ENCODE assay signal across 25 cellular contexts in genomic region chr2:120251077-120251476, GRCh38.
"Had no signal": no experiment of that assay in that cellular context is flagged by ENCODE, and none has a peak within 500 bp of the region (broad histone marks: within the 10 kb centered on the region; RNA-seq: fewer than 3 reads in every experiment).

No MANE protein-coding gene starts in this region.

- H3K9me3 Mint-ChIP-seq: immature natural killer cell; stimulated activated effector memory CD8-positive, alpha-beta T cell treated with anti-CD3 and anti-CD28 coated beads, Interleukin-12 subunit alpha, Interleukin-12 subunit beta, amount 100 ng/mL, for 72 hours; stimulated activated naive CD8-positive, alpha-beta T cell treated with anti-CD3 and anti-CD28 coated beads, Interleukin-15, Interleukin-2, amounts not matched to agents 100 ng/mL and 50 ng/mL, for 24 hours; type B pancreatic cell; WTC11 had no signal

- H3K9me3 ChIP-seq: gastrocnemius medialis, right lobe of liver, uterus had no signal

- DNase-seq: activated CD4-positive, alpha-beta T cell treated with anti-CD3 and anti-CD28 coated beads for 1 hour; activated CD8-positive, alpha-beta memory T cell treated with anti-CD3 and anti-CD28 coated beads, Interleukin-2, amount 10 ng/mL, durations not matched to agents 7 days and 5 days; activated CD8-positive, alpha-beta T cell treated with anti-CD3 and anti-CD28 coated beads, Interleukin-2, amount 10 ng/mL, durations not matched to agents 7 days and 5 days; activated naive CD4-positive, alpha-beta T cell treated with Interleukin-2 at 50 U/mL for 16 hours; activated T-cell treated with anti-CD3 and anti-CD28 coated beads, Interleukin-2, amount 50 U/mL, for 48 hours; anterior cingulate cortex; effector memory CD4-positive, alpha-beta T cell; gastrocnemius medialis; hypothalamus; immature natural killer cell; kidney; left colon; mammary epithelial cell; naive thymus-derived CD4-positive, alpha-beta T cell; posterior cingulate gyrus; right lobe of liver; stimulated activated CD4-positive, alpha-beta T cell treated with anti-CD3 and anti-CD28 coated beads, Interleukin-4, amount 100 ng/mL, for 24 hours; T-helper 9 cell; uterus had no signal

- FAIRE-seq: bronchial epithelial cell, colon, kidney had no signal

- H3K4me1 ChIP-seq: right lobe of liver, uterus had no signal

- H3K27me3 ChIP-seq: gastrocnemius medialis, right lobe of liver, uterus had no signal

- H3K36me3 ChIP-seq: gastrocnemius medialis, right lobe of liver, uterus had no signal

- H3K27ac ChIP-seq: right lobe of liver had no signal

- H3K36me3 Mint-ChIP-seq: immature natural killer cell, WTC11 had no signal

- H3K4me3 ChIP-seq: uterus had no signal

- H3K27ac Mint-ChIP-seq: WTC11 had no signal
